2 cellular contexts compared by ENCODE assay signal in the genomic region with DNA sequence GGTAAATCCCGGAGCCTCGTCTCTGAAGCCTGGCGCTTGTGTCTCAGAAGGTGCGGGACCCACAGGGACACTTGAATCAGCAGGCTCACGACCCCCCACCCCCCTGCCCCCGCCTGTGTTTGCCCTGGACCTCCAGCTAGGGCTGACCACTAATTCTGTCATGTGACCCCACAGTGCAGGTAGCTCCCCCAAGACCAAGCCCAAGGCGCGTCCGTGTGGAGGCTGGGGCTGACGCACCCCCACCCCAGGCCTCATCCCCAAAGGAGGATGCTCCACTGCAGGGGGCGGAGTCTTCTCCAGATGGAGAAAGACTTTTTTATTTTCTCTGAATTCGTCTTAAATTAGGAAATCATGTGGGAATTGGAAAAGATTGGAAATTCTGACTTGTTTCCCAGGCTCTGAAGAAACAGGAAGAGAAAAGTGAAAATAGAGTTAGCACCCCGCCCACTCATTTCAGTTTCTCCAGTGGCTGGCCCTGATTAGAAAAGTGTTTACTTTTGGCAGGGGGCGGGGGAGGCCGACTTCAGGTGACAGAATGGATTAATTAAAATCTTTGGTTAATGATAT.
TF ChIP-seq lines count a peak whose summit lies in the region.

No MANE protein-coding gene starts in this region.

TF ChIP-seq in A549, 52 proteins besides CTCF, POLR2A, EP300 and RAD21:
- TF ChIP-seq TFCP2L1 (CRISPR knock-in tag; IDR thresholded peaks at IDR 0.05) (peak; percentile 48; the same call in 1 of the 2 replicates), KDM5A (IDR thresholded peaks at IDR 0.05) (no peak), MAZ (IDR thresholded peaks at IDR 0.05; ENCODE audit: borderline replicate concordance, low read depth, low read length) (no peak), FOXS1 (CRISPR knock-in tag; IDR thresholded peaks at IDR 0.05) (no peak), PHF8 (IDR thresholded peaks at IDR 0.05; ENCODE audit: borderline replicate concordance, low read depth) (no peak; the same call in 1 of the 2 replicates), RCOR1 (IDR thresholded peaks at IDR 0.05; ENCODE audit: low read depth, low read length) (no peak)
- TF ChIP-seq, protein P1, sequence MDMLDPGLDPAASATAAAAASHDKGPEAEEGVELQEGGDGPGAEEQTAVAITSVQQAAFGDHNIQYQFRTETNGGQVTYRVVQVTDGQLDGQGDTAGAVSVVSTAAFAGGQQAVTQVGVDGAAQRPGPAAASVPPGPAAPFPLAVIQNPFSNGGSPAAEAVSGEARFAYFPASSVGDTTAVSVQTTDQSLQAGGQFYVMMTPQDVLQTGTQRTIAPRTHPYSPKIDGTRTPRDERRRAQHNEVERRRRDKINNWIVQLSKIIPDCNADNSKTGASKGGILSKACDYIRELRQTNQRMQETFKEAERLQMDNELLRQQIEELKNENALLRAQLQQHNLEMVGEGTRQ (IDR thresholded peaks at IDR 0.05): peak; percentile 49
- TF ChIP-seq, protein P2, sequence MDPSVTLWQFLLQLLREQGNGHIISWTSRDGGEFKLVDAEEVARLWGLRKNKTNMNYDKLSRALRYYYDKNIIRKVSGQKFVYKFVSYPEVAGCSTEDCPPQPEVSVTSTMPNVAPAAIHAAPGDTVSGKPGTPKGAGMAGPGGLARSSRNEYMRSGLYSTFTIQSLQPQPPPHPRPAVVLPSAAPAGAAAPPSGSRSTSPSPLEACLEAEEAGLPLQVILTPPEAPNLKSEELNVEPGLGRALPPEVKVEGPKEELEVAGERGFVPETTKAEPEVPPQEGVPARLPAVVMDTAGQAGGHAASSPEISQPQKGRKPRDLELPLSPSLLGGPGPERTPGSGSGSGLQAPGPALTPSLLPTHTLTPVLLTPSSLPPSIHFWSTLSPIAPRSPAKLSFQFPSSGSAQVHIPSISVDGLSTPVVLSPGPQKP (IDR thresholded peaks at IDR 0.05; ENCODE audit: low read depth, low read length): no peak
TF ChIP-seq in A549: peak in this region for 2.

TF ChIP-seq in endothelial cell of umbilical vein, 7 proteins besides CTCF, POLR2A, EP300 and RAD21:
- TF ChIP-seq JUN (IDR thresholded peaks at IDR 0.05; ENCODE audit: borderline replicate concordance, insufficient read depth, insufficient read length, low read depth) (no peak), MYC (IDR thresholded peaks at IDR 0.05; ENCODE audit: low read depth, low read length) (no peak), EZH2 (IDR thresholded peaks at IDR 0.05; ENCODE audit: borderline replicate concordance, low read depth, low read length, severe bottlenecking) (no peak), GATA2 (IDR thresholded peaks at IDR 0.05; ENCODE audit: insufficient read depth, insufficient read length, low read depth, low read length) (no peak), FOS (IDR thresholded peaks at IDR 0.05; ENCODE audit: borderline replicate concordance, insufficient read depth, low read length) (no peak), POLR2AphosphoS5 (IDR thresholded peaks at IDR 0.05; ENCODE audit: insufficient read depth, low read depth, low read length) (no peak)
- TF ChIP-seq, protein P3, sequence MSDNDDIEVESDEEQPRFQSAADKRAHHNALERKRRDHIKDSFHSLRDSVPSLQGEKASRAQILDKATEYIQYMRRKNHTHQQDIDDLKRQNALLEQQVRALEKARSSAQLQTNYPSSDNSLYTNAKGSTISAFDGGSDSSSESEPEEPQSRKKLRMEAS (IDR thresholded peaks at IDR 0.05; ENCODE audit: insufficient read depth, insufficient read length): no peak
TF ChIP-seq in endothelial cell of umbilical vein: peak in this region for 0.
